In genomic region chr6:167921831-167922230, GRCh38 we compare ENCODE assay signal across 15 cellular contexts.
A peak's percentile ranks its signal among the peaks of the same experiment; 100 is the strongest.
DNase-seq lines count a peak whose midpoint lies in the region; ATAC-seq lines count a peak whose summit lies in the region.
"Had no signal": no experiment of that assay in that cellular context is flagged by ENCODE, and none has a peak within 500 bp of the region (broad histone marks: within the 10 kb centered on the region; RNA-seq: fewer than 3 reads in every experiment).

No MANE protein-coding gene starts in this region.

- WGBS in right cardiac atrium, result 62% methylated on average over 6 of the region's 6 CpGs

- H3K4me3 ChIP-seq in right cardiac atrium (ENCODE audit: low read length), result no peak overlapping the region
- H3K4me3 ChIP-seq: BLaER1 treated with 17β-estradiol and CSF1 and Interleukin-3, amounts not matched to agents 10 nM and 100 nM; GM12878; GM23338 had no signal

- DNase-seq in left ventricle myocardium superior, result no peak
- DNase-seq in right cardiac atrium, result no peak
- DNase-seq in medulla oblongata (ENCODE audit: extremely low spot score), result peak; percentile 53
- peak; percentile 52 for DNase-seq in superior temporal gyrus (ENCODE audit: extremely low spot score)
- no peak for DNase-seq in LoVo (ENCODE audit: low spot score)
- DNase-seq in islet precursor cell, result no peak
- DNase-seq: ACHN; CD4-positive, CD25-positive, alpha-beta regulatory T cell; DMS79; H7 had no signal

- no peaks in the 10 kb centered on the region for H3K27me3 ChIP-seq in right cardiac atrium (ENCODE audit: control insufficient read depth, insufficient read depth)
- H3K27me3 ChIP-seq: BLaER1 treated with 17β-estradiol and CSF1 and Interleukin-3, amounts not matched to agents 10 nM and 100 nM had no signal

- intact Hi-C loops in left ventricle myocardium superior (cut with micrococcal nuclease), result no loop called here
- intact Hi-C loops in right cardiac atrium (cut with DNase I), result no loop called here

- no peaks in the 10 kb centered on the region for H3K9me3 ChIP-seq in right cardiac atrium (ENCODE audit: control insufficient read depth, low read length)
- H3K9me3 ChIP-seq: BLaER1 treated with 17β-estradiol and CSF1 and Interleukin-3, amounts not matched to agents 10 nM and 100 nM had no signal

- peaks cover 5% of the 10 kb centered on the region for H3K4me1 ChIP-seq in right cardiac atrium (ENCODE audit: control insufficient read depth, insufficient read depth, low read length)
- H3K4me1 ChIP-seq: BLaER1 treated with 17β-estradiol and CSF1 and Interleukin-3, amounts not matched to agents 10 nM and 100 nM had no signal

- H3K27ac ChIP-seq in right cardiac atrium (ENCODE audit: low read length) (no peak overlapping the region), angular gyrus (ENCODE audit: low read depth, low read length) (peak overlapping the region; percentile 32)
- H3K27ac ChIP-seq: BLaER1 treated with 17β-estradiol and CSF1 and Interleukin-3, amounts not matched to agents 10 nM and 100 nM had no signal

- peak; percentile 25 for ATAC-seq in left ventricle myocardium superior
- ATAC-seq in right cardiac atrium, result no peak
- ATAC-seq in HG02610 (IDR thresholded peaks at IDR 0.05; ENCODE audit: unreplicated experiment), result no peak
- ATAC-seq: GM12878, GM23338 had no signal

Comparison
In these comparisons a context has a peak if more than half of its experiments do, and no peak if none do; other contexts are left out.
1. DNase-seq: peak in medulla oblongata (single experiment) and superior temporal gyrus (single experiment); none in left ventricle myocardium superior (single experiment), right cardiac atrium (0 of 3), LoVo (single experiment) and islet precursor cell (single experiment).